Comparison of ENCODE assay signal across 20 cellular contexts in the genomic region with DNA sequence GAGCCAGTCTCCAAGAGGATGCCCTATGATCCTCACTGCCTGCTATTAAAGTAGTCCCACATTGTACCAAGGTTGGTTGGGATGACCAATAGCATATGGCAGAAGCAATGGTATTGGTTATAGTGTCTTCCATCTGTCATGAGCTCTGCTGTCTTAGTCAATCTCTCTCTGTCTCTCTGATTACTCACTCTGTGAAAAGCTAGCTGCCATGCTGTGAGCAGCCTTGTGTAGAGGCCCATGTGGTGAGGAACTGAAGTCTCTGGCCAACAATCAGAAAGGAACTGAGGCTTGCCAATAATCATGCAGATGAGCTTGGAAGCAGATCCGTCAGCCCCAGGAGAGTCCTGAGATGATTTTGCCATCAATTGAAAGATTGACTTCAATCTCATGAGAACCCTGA.
A peak's percentile ranks its signal among the peaks of the same experiment; 100 is the strongest.
DNase-seq lines count a peak whose midpoint lies in the region; ATAC-seq and TF ChIP-seq lines count a peak whose summit lies in the region.
"Had no signal": no experiment of that assay in that cellular context is flagged by ENCODE, and none has a peak within 500 bp of the region (broad histone marks: within the 10 kb centered on the region; RNA-seq: fewer than 3 reads in every experiment).

No MANE protein-coding gene starts in this region.

- H3K9ac ChIP-seq in mesendoderm (ENCODE audit: low read length) = no peak overlapping the region
- H3K9ac ChIP-seq: GM23248 had no signal

- ATAC-seq in stimulated activated effector memory CD8-positive, alpha-beta T cell treated with anti-CD3 and anti-CD28 coated beads, Interleukin-12 subunit alpha, Interleukin-12 subunit beta, amount 100 ng/mL, for 72 hours = peak; percentile 87
- ATAC-seq: A549 had no signal

- no peak overlapping the region for H2BK120ac ChIP-seq in mesendoderm (ENCODE audit: low read depth, low read length)

- no peak overlapping the region for H2AK5ac ChIP-seq in mesendoderm (ENCODE audit: low read length)

- H3K27me3 ChIP-seq in mesendoderm (ENCODE audit: insufficient read depth, low read length, poor library complexity) (no peaks in the 10 kb centered on the region), vagina (no peaks in the 10 kb centered on the region)

- H3K36me3 Mint-ChIP-seq in activated CD4-positive, alpha-beta memory T cell treated with anti-CD3 and anti-CD28 coated beads for 36 hours = peaks cover 3% of the 10 kb centered on the region
- peaks cover 4% of the 10 kb centered on the region for H3K36me3 Mint-ChIP-seq in activated CD4-positive, alpha-beta memory T cell treated with anti-CD3 and anti-CD28 coated beads, Interleukin-2, amount 10 ng/mL, durations not matched to agents 7 days and 5 days (ENCODE audit: low read depth)
- no peaks in the 10 kb centered on the region for H3K36me3 Mint-ChIP-seq in stimulated activated effector memory CD8-positive, alpha-beta T cell treated with anti-CD3 and anti-CD28 coated beads, Interleukin-12 subunit alpha, Interleukin-12 subunit beta, amount 100 ng/mL, for 72 hours

- H3K23ac ChIP-seq in mesendoderm (ENCODE audit: low read length) = no peak overlapping the region

- H2BK15ac ChIP-seq in mesendoderm (replicated peaks; ENCODE audit: low read depth) = no peak overlapping the region

- CTCF ChIA-PET in activated CD4-positive, alpha-beta memory T cell treated with anti-CD3 and anti-CD28 coated beads for 36 hours (lab: Charles Lee) = interaction anchor here (1.0 to 1.9 kb wide), 4 partner anchors 9 to 192 kb away, joined by 3 to 8 read pairs (median 4); no protein-coding TSS in a partner anchor
- CTCF ChIA-PET in activated CD4-positive, alpha-beta memory T cell treated with anti-CD3 and anti-CD28 coated beads, Interleukin-2, amount 10 ng/mL, durations not matched to agents 7 days and 5 days (lab: Charles Lee) = interaction anchor here (1.6 to 1.8 kb wide), 2 partner anchors 25 to 192 kb away, joined by 5 to 9 read pairs; no protein-coding TSS in a partner anchor

- no peak for TF ChIP-seq CTCF in choroid plexus epithelial cell (conservative IDR thresholded peaks at IDR 0.05; ENCODE audit: low read depth, low read length)
- TF ChIP-seq CTCF in vagina (IDR thresholded peaks at IDR 0.05) = no peak

- H2BK5ac ChIP-seq in mesendoderm (ENCODE audit: low read length) = no peak overlapping the region

- H3K4me1 ChIP-seq in mesendoderm (ENCODE audit: control insufficient read depth, low read depth, low read length) = no peaks in the 10 kb centered on the region
- H3K4me1 ChIP-seq in vagina = no peaks in the 10 kb centered on the region
- H3K4me1 ChIP-seq: A549, HAP-1 had no signal

- H3K9me3 Mint-ChIP-seq in activated CD4-positive, alpha-beta memory T cell treated with anti-CD3 and anti-CD28 coated beads for 36 hours = peaks cover 3% of the 10 kb centered on the region
- peaks cover 6% of the 10 kb centered on the region for H3K9me3 Mint-ChIP-seq in activated CD4-positive, alpha-beta memory T cell treated with anti-CD3 and anti-CD28 coated beads, Interleukin-2, amount 10 ng/mL, durations not matched to agents 7 days and 5 days
- peaks cover 4% of the 10 kb centered on the region for H3K9me3 Mint-ChIP-seq in stimulated activated effector memory CD8-positive, alpha-beta T cell treated with anti-CD3 and anti-CD28 coated beads, Interleukin-12 subunit alpha, Interleukin-12 subunit beta, amount 100 ng/mL, for 72 hours

- no peaks in the 10 kb centered on the region for H3K79me2 ChIP-seq in mesendoderm (ENCODE audit: control insufficient read depth, insufficient read depth, low read length)

- peaks cover 3% of the 10 kb centered on the region for H3K27me3 Mint-ChIP-seq in activated CD4-positive, alpha-beta memory T cell treated with anti-CD3 and anti-CD28 coated beads for 36 hours
- H3K27me3 Mint-ChIP-seq in activated CD4-positive, alpha-beta memory T cell treated with anti-CD3 and anti-CD28 coated beads, Interleukin-2, amount 10 ng/mL, durations not matched to agents 7 days and 5 days = peaks cover 3% of the 10 kb centered on the region

- POLR2A ChIA-PET in activated CD4-positive, alpha-beta memory T cell treated with anti-CD3 and anti-CD28 coated beads for 36 hours (lab: Charles Lee) = no interaction called here
- POLR2A ChIA-PET in activated CD4-positive, alpha-beta memory T cell treated with anti-CD3 and anti-CD28 coated beads, Interleukin-2, amount 10 ng/mL, durations not matched to agents 7 days and 5 days (lab: Charles Lee) = interaction anchor here (3.1 kb wide), 1 partner anchor 73 kb away, joined by 20 read pairs; the partner anchor contains the start of gene TLNRD1

- no peak overlapping the region for H4K5ac ChIP-seq in mesendoderm (ENCODE audit: low read length)

- no peak overlapping the region for H4K8ac ChIP-seq in mesendoderm (ENCODE audit: low read depth, low read length)

- intact Hi-C loops in activated CD4-positive, alpha-beta memory T cell treated with anti-CD3 and anti-CD28 coated beads for 36 hours (cut with micrococcal nuclease) = no loop called here
- intact Hi-C loops in vagina (cut with DNase I) = no loop called here

- no peak overlapping the region for H3K27ac Mint-ChIP-seq in activated CD4-positive, alpha-beta memory T cell treated with anti-CD3 and anti-CD28 coated beads for 36 hours
- H3K27ac Mint-ChIP-seq in activated CD4-positive, alpha-beta memory T cell treated with anti-CD3 and anti-CD28 coated beads, Interleukin-2, amount 10 ng/mL, durations not matched to agents 7 days and 5 days = no peak overlapping the region
- H3K27ac Mint-ChIP-seq in stimulated activated effector memory CD8-positive, alpha-beta T cell treated with anti-CD3 and anti-CD28 coated beads, Interleukin-12 subunit alpha, Interleukin-12 subunit beta, amount 100 ng/mL, for 72 hours = peak overlapping the region; percentile 65
- H3K27ac Mint-ChIP-seq: CD8-positive, alpha-beta memory T cell had no signal

- H3K36me3 ChIP-seq in mesendoderm (ENCODE audit: control insufficient read depth, insufficient read depth, low read length) (no peaks in the 10 kb centered on the region), vagina (no peaks in the 10 kb centered on the region)
- H3K36me3 ChIP-seq: HAP-1 had no signal

- H3K4ac ChIP-seq in mesendoderm (ENCODE audit: low read depth, low read length) = no peak overlapping the region

- H3K9me3 ChIP-seq in vagina = no peaks in the 10 kb centered on the region
- H3K9me3 ChIP-seq: A549 had no signal

- peak; percentile 13 for DNase-seq in activated CD4-positive, alpha-beta memory T cell treated with anti-CD3 and anti-CD28 coated beads for 36 hours
- DNase-seq in activated CD4-positive, alpha-beta memory T cell treated with anti-CD3 and anti-CD28 coated beads, Interleukin-2, amount 10 ng/mL, durations not matched to agents 7 days and 5 days = no peak
- DNase-seq in NCI-H446 treated with DMSO at 0.1 percent for 48 hours (lab: John Stamatoyannopoulos, UW) (peak; percentile 89), choroid plexus epithelial cell (ENCODE audit: low read depth) (peak; percentile 76), mesendoderm (no peak), vagina (ENCODE audit: extremely low spot score in 2 of 2) (no peak), NAMALWA (ENCODE audit: low spot score) (no peak)
- no peak for DNase-seq in stimulated activated effector memory CD8-positive, alpha-beta T cell treated with anti-CD3 and anti-CD28 coated beads, Interleukin-12 subunit alpha, Interleukin-12 subunit beta, amount 100 ng/mL, for 72 hours (ENCODE audit: low spot score in 2 of 2)
- DNase-seq: CD8-positive, alpha-beta memory T cell; DMS79; GM23248; MM.1S; NCI-H1092 treated with DMSO at 0.1 percent for 48 hours; NCI-H2081; NCI-H2171 treated with DMSO at 0.1 percent for 48 hours; NK-92 treated with Interleukin-12 subunit alpha and Interleukin-12 subunit beta, amount 100 ng/mL, for 24 hours; OCI-M1; Right ventricle myocardium superior had no signal

- no peaks in the 10 kb centered on the region for H3K79me1 ChIP-seq in mesendoderm (ENCODE audit: low read length)

- no peak overlapping the region for H3K4me3 Mint-ChIP-seq in activated CD4-positive, alpha-beta memory T cell treated with anti-CD3 and anti-CD28 coated beads for 36 hours
- H3K4me3 Mint-ChIP-seq in activated CD4-positive, alpha-beta memory T cell treated with anti-CD3 and anti-CD28 coated beads, Interleukin-2, amount 10 ng/mL, durations not matched to agents 7 days and 5 days = no peak overlapping the region
- no peak overlapping the region for H3K4me3 Mint-ChIP-seq in stimulated activated effector memory CD8-positive, alpha-beta T cell treated with anti-CD3 and anti-CD28 coated beads, Interleukin-12 subunit alpha, Interleukin-12 subunit beta, amount 100 ng/mL, for 72 hours
- H3K4me3 Mint-ChIP-seq: CD8-positive, alpha-beta memory T cell had no signal

- peaks cover 8% of the 10 kb centered on the region for H3K4me1 Mint-ChIP-seq in activated CD4-positive, alpha-beta memory T cell treated with anti-CD3 and anti-CD28 coated beads for 36 hours (ENCODE audit: low read depth)
- peaks cover 36% of the 10 kb centered on the region for H3K4me1 Mint-ChIP-seq in activated CD4-positive, alpha-beta memory T cell treated with anti-CD3 and anti-CD28 coated beads, Interleukin-2, amount 10 ng/mL, durations not matched to agents 7 days and 5 days
- peaks cover 10% of the 10 kb centered on the region for H3K4me1 Mint-ChIP-seq in stimulated activated effector memory CD8-positive, alpha-beta T cell treated with anti-CD3 and anti-CD28 coated beads, Interleukin-12 subunit alpha, Interleukin-12 subunit beta, amount 100 ng/mL, for 72 hours
- H3K4me1 Mint-ChIP-seq: CD8-positive, alpha-beta memory T cell had no signal

- no peak overlapping the region for H3K4me3 ChIP-seq in choroid plexus epithelial cell (ENCODE audit: low read depth, low read length)
- no peak overlapping the region for H3K4me3 ChIP-seq in mesendoderm (ENCODE audit: low read length)
- no peak overlapping the region for H3K4me3 ChIP-seq in vagina
- H3K4me3 ChIP-seq: A549, GM23248, HAP-1 had no signal

- TF ChIP-seq POLR2A in vagina (IDR thresholded peaks at IDR 0.05) = no peak

- WGBS in mesendoderm (ENCODE audit: extremely low coverage, insufficient coverage, low lambda C conversion rate) = no CpG with 5 or more reads among the region's 1 CpG

- no peak overlapping the region for H3K56ac ChIP-seq in mesendoderm (ENCODE audit: low read length)

- H3K27ac ChIP-seq in mesendoderm (ENCODE audit: low read depth, low read length) (no peak overlapping the region), vagina (no peak overlapping the region)
- H3K27ac ChIP-seq: A549, GM23248 had no signal

- H3K4me2 ChIP-seq in mesendoderm (ENCODE audit: low read length) = no peak overlapping the region
- H3K4me2 ChIP-seq: A549 had no signal

- H3K18ac ChIP-seq in mesendoderm (ENCODE audit: low read length) = no peak overlapping the region

Comparison
In these comparisons a context has a peak if more than half of its experiments do, and no peak if none do; other contexts are left out.
1. DNase-seq: peak in activated CD4-positive, alpha-beta memory T cell treated with anti-CD3 and anti-CD28 coated beads for 36 hours (single experiment), NCI-H446 treated with DMSO at 0.1 percent for 48 hours (single experiment) and choroid plexus epithelial cell (single experiment); none in activated CD4-positive, alpha-beta memory T cell treated with anti-CD3 and anti-CD28 coated beads, Interleukin-2, amount 10 ng/mL, durations not matched to agents 7 days and 5 days (single experiment), stimulated activated effector memory CD8-positive, alpha-beta T cell treated with anti-CD3 and anti-CD28 coated beads, Interleukin-12 subunit alpha, Interleukin-12 subunit beta, amount 100 ng/mL, for 72 hours (0 of 2), mesendoderm (single experiment), vagina (0 of 2) and NAMALWA (single experiment).